ENCODE assay signal across 22 cellular contexts in genomic region chr11:86793307-86793706, GRCh38.
"Had no signal": no experiment of that assay in that cellular context is flagged by ENCODE, and none has a peak within 500 bp of the region (broad histone marks: within the 10 kb centered on the region; RNA-seq: fewer than 3 reads in every experiment).

No MANE protein-coding gene starts in this region.

- DNase-seq: dorsolateral prefrontal cortex; effector CD4-positive, alpha-beta T cell; gastrocnemius medialis; head of caudate nucleus; kidney; natural killer cell; right lobe of liver; small intestine; stimulated activated CD4-positive, alpha-beta T cell treated with anti-CD3 and anti-CD28 coated beads, Interleukin-15, amount 100 ng/mL, for 24 hours; stimulated activated CD4-positive, alpha-beta T cell treated with anti-CD3 and anti-CD28 coated beads, Interleukin-2, amount 100 ng/mL, for 48 hours; stimulated activated CD8-positive, alpha-beta memory T cell treated with anti-CD3 and anti-CD28 coated beads, Interleukin-4, amount 100 ng/mL, for 48 hours; stimulated activated naive CD4-positive, alpha-beta T cell; stimulated activated naive CD8-positive, alpha-beta T cell treated with anti-CD3 and anti-CD28 coated beads, Interleukin-15, amount 100 ng/mL, for 72 hours; transverse colon; upper lobe of right lung; uterus had no signal

- FAIRE-seq: kidney, small intestine had no signal

- H3K79me2 ChIP-seq: hepatocyte, parathyroid adenoma had no signal

- H3K27me3 ChIP-seq: dorsolateral prefrontal cortex, gastrocnemius medialis, hepatocyte, right lobe of liver, suprapubic skin, transverse colon, upper lobe of right lung, uterus had no signal

- H3K4me3 ChIP-seq: dorsolateral prefrontal cortex, gastrocnemius medialis, hepatocyte, lung, right lobe of liver, suprapubic skin, transverse colon, upper lobe of right lung, uterus had no signal

- H3K9me3 ChIP-seq: gastrocnemius medialis, neutrophil, right lobe of liver, suprapubic skin, transverse colon, upper lobe of right lung, uterus had no signal

- H3K36me3 ChIP-seq: gastrocnemius medialis, neutrophil, right lobe of liver, suprapubic skin, transverse colon, upper lobe of right lung, uterus had no signal

- H3K27ac ChIP-seq: dorsolateral prefrontal cortex, hepatocyte, neutrophil, parathyroid adenoma, right lobe of liver, suprapubic skin, transverse colon, upper lobe of right lung, uterus had no signal

- H3K4me2 ChIP-seq: hepatocyte had no signal

- H3K9ac ChIP-seq: parathyroid adenoma had no signal

- H2AFZ ChIP-seq: hepatocyte, parathyroid adenoma had no signal

- H3K4me1 ChIP-seq: right lobe of liver, suprapubic skin, upper lobe of right lung, uterus had no signal

- ATAC-seq: gastrocnemius medialis; left lobe of liver; natural killer cell; right lobe of liver; stimulated activated naive CD8-positive, alpha-beta T cell treated with anti-CD3 and anti-CD28 coated beads, Interleukin-15, amount 100 ng/mL, for 72 hours; upper lobe of right lung had no signal
